In genomic region chr3:171358891-171359218, GRCh38 we compare ENCODE assay signal across 20 cellular contexts.
A peak's percentile ranks its signal among the peaks of the same experiment; 100 is the strongest.
DNase-seq lines count a peak whose midpoint lies in the region; ATAC-seq, FAIRE-seq and TF ChIP-seq lines count a peak whose summit lies in the region.
"Had no signal": no experiment of that assay in that cellular context is flagged by ENCODE, and none has a peak within 500 bp of the region (broad histone marks: within the 10 kb centered on the region; RNA-seq: fewer than 3 reads in every experiment).

No MANE protein-coding gene starts in this region.

- TF ChIP-seq EP300 in GM12878 (IDR thresholded peaks at IDR 0.05; ENCODE audit: borderline replicate concordance in 1 of 2, control insufficient read depth in 1 of 2, low read depth in 2 of 2, low read length in 2 of 2), result no peak

- TF ChIP-seq POLR2A in GM12878 (IDR thresholded peaks at IDR 0.05; ENCODE audit: low read depth, low read length), result no peak

- POLR2A ChIA-PET in GM12878 (lab: Charles Lee), result interaction anchor here (0.5 to 1.0 kb wide), 6 partner anchors 9 to 186 kb away, joined by 3 to 5 read pairs (median 3); no protein-coding TSS in a partner anchor
- POLR2A ChIA-PET in naive thymus-derived CD4-positive, alpha-beta T cell (lab: Charles Lee), result no interaction called here

- no peaks in the 10 kb centered on the region for H4K20me1 ChIP-seq in GM12878 (ENCODE audit: control insufficient read depth, insufficient read depth)

- H3K27me3 ChIP-seq in GM12878 (replicated peaks in 1 of 2; ENCODE audit: control insufficient read depth in 2 of 2, insufficient read depth in 2 of 2, low read length in 1 of 2), result no peaks in the 10 kb centered on the region
- H3K27me3 ChIP-seq in naive thymus-derived CD4-positive, alpha-beta T cell (ENCODE audit: control insufficient read depth in 2 of 2, insufficient read depth in 2 of 2, low read length in 2 of 2), result no peaks in the 10 kb centered on the region
- H3K27me3 ChIP-seq: neural progenitor cell, upper lobe of right lung had no signal

- BruUV-seq in GM12878 (replicated peaks; lab: Mats Ljungman, UMichigan), result no TSS peak

- SMC1A ChIA-PET in GM12878 (lab: Charles Lee; ENCODE audit: uncharacterized antibody, unreplicated experiment), result interaction anchor here (0.8 to 3.0 kb wide), 10 partner anchors 9 to 170 kb away, joined by 3 to 24 read pairs (median 3); no protein-coding TSS in a partner anchor

- H3K4me1 Mint-ChIP-seq in naive thymus-derived CD4-positive, alpha-beta T cell, result peaks cover 30 to 100% (median 91%) of the 10 kb centered on the region in 7 donors

- peaks cover 2% of the 10 kb centered on the region; the same call in 2 of the 3 replicates for H3K9me3 ChIP-seq in GM12878 (replicated peaks; ENCODE audit: control insufficient read depth, insufficient read depth, low read length)
- H3K9me3 ChIP-seq in naive thymus-derived CD4-positive, alpha-beta T cell (ENCODE audit: control insufficient read depth in 2 of 3, low read length in 3 of 3), result no peaks in the 10 kb centered on the region
- H3K9me3 ChIP-seq: upper lobe of right lung had no signal

- CTCF ChIA-PET in GM12878 (lab: Yijun Ruan, JAX), result interaction anchor here (1.3 kb wide), 2 partner anchors 10 to 11 kb away, joined by 4 to 6 read pairs; no protein-coding TSS in a partner anchor
- CTCF ChIA-PET in naive thymus-derived CD4-positive, alpha-beta T cell (lab: Charles Lee), result no interaction called here

- RAD21 ChIA-PET in GM12878 (lab: Charles Lee; ENCODE audit: unreplicated experiment), result interaction anchor here (0.9 to 4.2 kb wide), 2 partner anchors 10 to 13 kb away, joined by 3 to 28 read pairs; no protein-coding TSS in a partner anchor

- no peak overlapping the region; the same call in 1 of the 2 replicates for H3K4me2 ChIP-seq in GM12878 (ENCODE audit: control insufficient read depth, insufficient read depth)
- H3K4me2 ChIP-seq: neural progenitor cell, PC-9 had no signal

- H3K4me3 Mint-ChIP-seq in naive thymus-derived CD4-positive, alpha-beta T cell, result peak overlapping the region in 1 of 10 donors; percentile 16
- H3K4me3 Mint-ChIP-seq: activated naive CD8-positive, alpha-beta T cell; neural progenitor cell had no signal

- intact Hi-C loops in GM12878 (cut with micrococcal nuclease; ENCODE audit: unreplicated experiment), result loop anchor here (10.0 kb wide), 1 partner anchor 446 kb away; no protein-coding TSS in a partner anchor
- intact Hi-C loops in naive thymus-derived CD4-positive, alpha-beta T cell (cut with micrococcal nuclease), result no loop called here

- H3K4me1 ChIP-seq in GM12878 (ENCODE audit: control insufficient read depth, insufficient read depth, low read length), result peaks cover 35% of the 10 kb centered on the region
- H3K4me1 ChIP-seq in naive thymus-derived CD4-positive, alpha-beta T cell (ENCODE audit: control insufficient read depth in 2 of 2, insufficient read depth in 2 of 2, low read length in 2 of 2), result peaks cover 0 to 11% of the 10 kb centered on the region in 2 donors
- H3K4me1 ChIP-seq: upper lobe of right lung had no signal

- no peaks in the 10 kb centered on the region for H3K9me3 Mint-ChIP-seq in naive thymus-derived CD4-positive, alpha-beta T cell

- H3K27ac Mint-ChIP-seq in naive thymus-derived CD4-positive, alpha-beta T cell, result peak overlapping the region in 4 of 9 donors; percentile 21 to 71 (median 22)
- H3K27ac Mint-ChIP-seq: activated naive CD8-positive, alpha-beta T cell; neural progenitor cell had no signal

- no peaks in the 10 kb centered on the region for H3K27me3 Mint-ChIP-seq in naive thymus-derived CD4-positive, alpha-beta T cell
- H3K27me3 Mint-ChIP-seq: activated naive CD8-positive, alpha-beta T cell had no signal

- peaks cover 92% of the 10 kb centered on the region for H3K79me2 ChIP-seq in GM12878 (ENCODE audit: control insufficient read depth, insufficient read depth, low read length)

- FAIRE-seq in GM12878 (lab: Jason Lieb, UNC), result no peak
- FAIRE-seq: keratinocyte had no signal

- 94% methylated on average over 2 of the region's 2 CpGs for WGBS in GM12878 (ENCODE audit: insufficient coverage, insufficient replicate concordance, low lambda C conversion rate, missing lambda C conversion rate)

- no peak overlapping the region; the same call in 1 of the 2 replicates for H3K27ac ChIP-seq in GM12878 (ENCODE audit: control insufficient read depth, insufficient read depth)
- H3K27ac ChIP-seq in naive thymus-derived CD4-positive, alpha-beta T cell (ENCODE audit: low read depth, low read length), result no peak overlapping the region
- H3K27ac ChIP-seq: neural progenitor cell, PC-9, upper lobe of right lung had no signal

- peaks cover 0 to 14% (median 7%) of the 10 kb centered on the region in 5 donors for H3K36me3 Mint-ChIP-seq in naive thymus-derived CD4-positive, alpha-beta T cell

- TF ChIP-seq CTCF in GM12878 (IDR thresholded peaks at IDR 0.05 in 2 of 3, conservative IDR thresholded peaks at IDR 0.05 in 1 of 3; ENCODE audit: control insufficient read depth in 2 of 3, extremely low read depth in 1 of 3, insufficient read depth in 1 of 3, low read depth in 3 of 3, low read length in 3 of 3), result no peak

- in situ Hi-C loops in GM12878 (cut with MboI), result no loop called here

- H2AFZ ChIP-seq in GM12878 (ENCODE audit: control insufficient read depth, low read depth, low read length), result no peak overlapping the region
- H2AFZ ChIP-seq: neural progenitor cell, PC-9 had no signal

- H3K4me3 ChIP-seq in GM12878, result no peak overlapping the region
- H3K4me3 ChIP-seq in naive thymus-derived CD4-positive, alpha-beta T cell (ENCODE audit: low read length), result no peak overlapping the region
- H3K4me3 ChIP-seq: neural progenitor cell, PC-9, upper lobe of right lung had no signal

- no peak overlapping the region for H3K9ac ChIP-seq in GM12878 (ENCODE audit: control insufficient read depth, insufficient read depth, low read length)
- H3K9ac ChIP-seq: neural progenitor cell had no signal

- ATAC-seq in GM18909 (IDR thresholded peaks at IDR 0.05; ENCODE audit: poor library complexity, unreplicated experiment), result peak; percentile 43
- peak; percentile 60 for ATAC-seq in GM12878
- peak; percentile 29 for ATAC-seq in naive thymus-derived CD4-positive, alpha-beta T cell
- ATAC-seq in HG02885 (IDR thresholded peaks at IDR 0.05; ENCODE audit: poor library complexity, unreplicated experiment), result no peak
- ATAC-seq in GM19397 (IDR thresholded peaks at IDR 0.05; ENCODE audit: unreplicated experiment), result no peak
- ATAC-seq: upper lobe of right lung had no signal

- H3K36me3 ChIP-seq in GM12878 (ENCODE audit: control insufficient read depth in 2 of 2, insufficient read depth in 2 of 2, low read length in 1 of 2), result peaks cover 0 to 15% of the 10 kb centered on the region in 2 experiments; a peak in 1 of 4 replicates
- H3K36me3 ChIP-seq in naive thymus-derived CD4-positive, alpha-beta T cell (ENCODE audit: control insufficient read depth in 2 of 3, insufficient read depth in 3 of 3, low read length in 3 of 3), result no peaks in the 10 kb centered on the region
- H3K36me3 ChIP-seq: neural progenitor cell, upper lobe of right lung had no signal

- no peak for TF ChIP-seq RAD21 in GM12878 (IDR thresholded peaks at IDR 0.05; ENCODE audit: insufficient read depth, low read depth, low read length)

- DNase-seq in HuH-7 (ENCODE audit: low spot score) (peak; percentile 39), GM12878 (ENCODE audit: low read depth, low spot score) (no peak), GM19240 (ENCODE audit: insufficient read length, low spot score) (no peak)
- no peak for DNase-seq in naive thymus-derived CD4-positive, alpha-beta T cell
- DNase-seq: activated CD4-positive, CD25-positive, alpha-beta regulatory T cell treated with anti-CD3 and anti-CD28 coated beads, Interleukin-2, amount 50 U/mL, for 72 hours; activated T-cell treated with anti-CD3 and anti-CD28 coated beads, Interleukin-2, amount 50 U/mL, for 48 hours; HCEC 1CT; hypothalamus; NCI-H1417; NCI-H2171; PC-9; stimulated activated CD4-positive, alpha-beta T cell treated with anti-CD3 and anti-CD28 coated beads, Interleukin-4, amount 100 ng/mL, for 24 hours; T-helper 9 cell; upper lobe of right lung had no signal

TF ChIP-seq in GM12878, 131 proteins besides CTCF, POLR2A, EP300 and RAD21:
- no peak for TF ChIP-seq RCOR1 (conservative IDR thresholded peaks at IDR 0.05; ENCODE audit: low read depth, low read length)

Comparison
In these comparisons a context has a peak if more than half of its experiments do, and no peak if none do; other contexts are left out.
1. ATAC-seq: peak in GM18909 (single experiment), GM12878 (single experiment) and naive thymus-derived CD4-positive, alpha-beta T cell (single experiment); none in HG02885 (single experiment) and GM19397 (single experiment).